Comparison of ENCODE assay signal across 10 cellular contexts in the genomic region with DNA sequence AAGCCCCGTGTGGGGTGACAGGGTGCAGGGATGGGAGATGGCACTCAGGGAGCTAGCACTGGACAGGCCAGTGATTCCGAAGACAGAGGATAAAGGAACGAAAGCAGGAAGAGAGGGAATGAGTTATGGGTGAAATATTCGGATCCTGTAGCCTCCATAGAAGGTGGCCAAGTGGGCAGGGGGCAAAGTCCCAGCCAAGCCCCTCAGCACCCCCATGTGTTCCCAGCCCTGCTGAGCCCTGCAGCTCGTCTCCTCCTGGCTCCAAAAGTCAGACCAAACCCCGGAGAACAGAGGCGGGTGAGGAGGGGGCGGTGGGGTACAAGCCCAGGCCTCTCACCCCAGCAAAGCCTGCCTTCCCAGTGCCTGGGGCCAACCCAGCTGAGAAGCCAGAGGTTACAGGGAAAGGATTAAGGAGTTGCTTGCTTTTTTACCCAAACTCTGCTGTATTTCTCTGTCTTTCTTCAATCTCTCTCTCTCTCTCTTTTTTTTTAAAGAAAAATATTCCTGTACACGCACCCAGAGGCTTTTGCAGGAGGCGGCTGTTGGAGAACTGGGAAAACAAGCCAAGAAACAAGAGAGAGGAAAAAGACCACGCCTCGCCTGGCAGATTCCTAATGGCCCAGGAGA. TPM values are rescaled to one million over a fixed set of nuclear protein-coding genes. Genes with fewer than 3 reads are reported as not detected.
DNase-seq lines count a peak whose midpoint lies in the region; ATAC-seq and TF ChIP-seq lines count a peak whose summit lies in the region.
"Had no signal": no experiment of that assay in that cellular context is flagged by ENCODE, and none has a peak within 500 bp of the region (broad histone marks: within the 10 kb centered on the region; RNA-seq: fewer than 3 reads in every experiment).

No MANE protein-coding gene starts in this region.

- no peaks in the 10 kb centered on the region for H3K36me3 ChIP-seq in ectodermal cell (ENCODE audit: control insufficient read depth, insufficient read depth, low read length)
- H3K36me3 ChIP-seq in mesenchymal stem cell (ENCODE audit: control insufficient read depth in 1 of 2, insufficient read depth in 2 of 2, low read depth in 1 of 2, low read length in 2 of 2): no peaks in the 10 kb centered on the region

- H3K79me1 ChIP-seq in mesenchymal stem cell (replicated peaks; ENCODE audit: low read length, poor library complexity, severe bottlenecking): no peaks in the 10 kb centered on the region

- peaks cover 12% of the 10 kb centered on the region for H3K4me1 Mint-ChIP-seq in HFFc6 (ENCODE audit: low read depth)

- H3K27me3 Mint-ChIP-seq in HFFc6 (ENCODE audit: insufficient read depth): peaks cover 2% of the 10 kb centered on the region; the same call in 1 of the 2 replicates

- H3K23ac ChIP-seq in mesenchymal stem cell (ENCODE audit: low read length in 2 of 2): no peak overlapping the region

- peak overlapping the region in 1 of 2 experiments; percentile 87 for H3K14ac ChIP-seq in mesenchymal stem cell (ENCODE audit: low read length in 2 of 2)

- DNase-seq in HFFc6 (no peak), mesenchymal stem cell (no peak), stromal cell of bone marrow (ENCODE audit: low read depth) (peak; percentile 87), DMS 273 treated with DMSO at 0.1 percent for 48 hours (lab: John Stamatoyannopoulos, UW) (no peak), occipital lobe (lab: John Stamatoyannopoulos, UW) (no peak)
- DNase-seq in central memory CD4-positive, alpha-beta T cell: no peak
- DNase-seq: activated naive CD8-positive, alpha-beta T cell treated with anti-CD3 and anti-CD28 coated beads, Interleukin-2, amount 10 ng/mL, durations not matched to agents 7 days and 5 days; NCI-H2171 treated with DMSO at 0.1 percent for 48 hours had no signal

- no peaks in the 10 kb centered on the region for H3K9me3 ChIP-seq in ectodermal cell (ENCODE audit: control insufficient read depth, low read length)
- H3K9me3 ChIP-seq in mesenchymal stem cell (ENCODE audit: control insufficient read depth, low read length): no peaks in the 10 kb centered on the region

- no peak for TF ChIP-seq CTCF in HFFc6 (IDR thresholded peaks at IDR 0.05)

- peak overlapping the region; percentile 40 for H2AK5ac ChIP-seq in mesenchymal stem cell (ENCODE audit: low read length, severe bottlenecking)

- H3K9ac ChIP-seq in mesenchymal stem cell (ENCODE audit: low read length): peak overlapping the region; percentile 89

- H2BK12ac ChIP-seq in mesenchymal stem cell (ENCODE audit: low read length in 2 of 2): peak overlapping the region; percentile 47 to 97

- H3K18ac ChIP-seq in mesenchymal stem cell (ENCODE audit: low read depth in 1 of 2, low read length in 2 of 2): peak overlapping the region; percentile 68 to 84

- H2BK120ac ChIP-seq in mesenchymal stem cell (ENCODE audit: low read depth, low read length): peak overlapping the region; percentile 95

- H3K4me1 ChIP-seq in ectodermal cell (ENCODE audit: control insufficient read depth, insufficient read depth, low read length) (peaks cover 21% of the 10 kb centered on the region), mesenchymal stem cell (ENCODE audit: control insufficient read depth, insufficient read depth, low read depth, low read length) (peaks cover 14% of the 10 kb centered on the region)

- H3K4me2 ChIP-seq in mesenchymal stem cell (ENCODE audit: low read length, poor library complexity, severe bottlenecking): peak overlapping the region; percentile 35

- H2AFZ ChIP-seq in mesenchymal stem cell (ENCODE audit: low read depth, low read length): no peak overlapping the region

- no peak overlapping the region; the same call in 1 of the 2 replicates for H3K4me3 Mint-ChIP-seq in HFFc6
- H3K4me3 Mint-ChIP-seq: activated naive CD8-positive, alpha-beta T cell treated with anti-CD3 and anti-CD28 coated beads, Interleukin-2, amount 10 ng/mL, durations not matched to agents 7 days and 5 days had no signal

- no peaks in the 10 kb centered on the region for H3K9me3 Mint-ChIP-seq in HFFc6
- H3K9me3 Mint-ChIP-seq: activated naive CD8-positive, alpha-beta T cell treated with anti-CD3 and anti-CD28 coated beads, Interleukin-2, amount 10 ng/mL, durations not matched to agents 7 days and 5 days had no signal

- no peak for ATAC-seq in HG03354 (IDR thresholded peaks at IDR 0.05; ENCODE audit: poor library complexity, severe bottlenecking, unreplicated experiment)

- H3K36me3 Mint-ChIP-seq in HFFc6 (ENCODE audit: low read depth): no peaks in the 10 kb centered on the region
- H3K36me3 Mint-ChIP-seq: activated naive CD8-positive, alpha-beta T cell treated with anti-CD3 and anti-CD28 coated beads, Interleukin-2, amount 10 ng/mL, durations not matched to agents 7 days and 5 days had no signal

- H2BK5ac ChIP-seq in mesenchymal stem cell (ENCODE audit: low read depth, low read length, poor library complexity, severe bottlenecking): no peak overlapping the region

- peak overlapping the region; percentile 74 for H4K91ac ChIP-seq in mesenchymal stem cell (ENCODE audit: low read length)

- peak overlapping the region; percentile 92 for H2BK15ac ChIP-seq in mesenchymal stem cell (ENCODE audit: low read depth, poor library complexity, severe bottlenecking)

- H3K27ac ChIP-seq in ectodermal cell (ENCODE audit: insufficient read depth, low read depth, low read length, poor library complexity, severe bottlenecking): peak overlapping the region; percentile 93
- H3K27ac ChIP-seq in mesenchymal stem cell (ENCODE audit: low read length, poor library complexity, severe bottlenecking): peak overlapping the region; percentile 73

- peak overlapping the region; percentile 76 to 100 for H3K4ac ChIP-seq in mesenchymal stem cell (ENCODE audit: low read depth in 1 of 2, low read length in 2 of 2)

- WGBS in ectodermal cell, 2 experiments: 58 to 60% methylated on average over 12 of the region's 12 CpGs
- 35% methylated on average over 11 of the region's 12 CpGs for WGBS in mesenchymal stem cell

- H3K27ac Mint-ChIP-seq in HFFc6: peak overlapping the region; percentile 67
- H3K27ac Mint-ChIP-seq: activated naive CD8-positive, alpha-beta T cell treated with anti-CD3 and anti-CD28 coated beads, Interleukin-2, amount 10 ng/mL, durations not matched to agents 7 days and 5 days had no signal

- H3K27me3 ChIP-seq in ectodermal cell (ENCODE audit: control insufficient read depth, insufficient read depth, low read length, poor library complexity, severe bottlenecking) (no peaks in the 10 kb centered on the region), mesenchymal stem cell (ENCODE audit: control insufficient read depth in 1 of 2, insufficient read depth in 1 of 2, low read length in 2 of 2) (no peaks in the 10 kb centered on the region)

- no peak overlapping the region for H3K4me3 ChIP-seq in ectodermal cell (ENCODE audit: insufficient read depth, low read depth, low read length)
- H3K4me3 ChIP-seq in mesenchymal stem cell (ENCODE audit: insufficient read depth in 1 of 2, low read depth in 1 of 2, low read length in 2 of 2): peak overlapping the region in 1 of 2 experiments; percentile 9

- H4K8ac ChIP-seq in mesenchymal stem cell (ENCODE audit: low read length): peak overlapping the region; percentile 99

RNA-seq across cellular contexts. Expression of a gene that starts 14.1 kb away (rescaled TPM):
- 10 to 100 TPM; 84.4 to 99.7 (median 93.1) TPM for total RNA-seq in HFFc6 (2021; fragmentation: NEBNext Ultra II Directional; extraction: Animal tissue kit (Norgen Biotek cat#: 25700))
- 73.2 TPM for polyA plus RNA-seq in ectodermal cell (2013, experiment 1 of 4)
- 80.6 TPM for polyA plus RNA-seq in ectodermal cell (2013, experiment 2 of 4)
- 57.9 TPM for polyA plus RNA-seq in ectodermal cell (2013, experiment 3 of 4)
- 63.2 TPM for polyA plus RNA-seq in ectodermal cell (2013, experiment 4 of 4)
- polyA plus RNA-seq in mesenchymal stem cell (2013, experiment 1 of 2): 68.4 TPM
- polyA plus RNA-seq in mesenchymal stem cell (2013, experiment 2 of 2): 68.6 TPM
- total RNA-seq in occipital lobe: 6.1 TPM

Comparison
In these comparisons a context has a peak if more than half of its experiments do, and no peak if none do; other contexts are left out.
1. RNA of a gene that starts 14.1 kb away (total RNA-seq): 84.4 to 99.7 TPM in HFFc6; 6.1 TPM in occipital lobe (single experiment); every median in the first group is over 10 times any median in the second.